ENCODE assay signal across 5 cellular contexts in genomic region chr7:155147624-155148023, GRCh38.
"Had no signal": no experiment of that assay in that cellular context is flagged by ENCODE, and none has a peak within 500 bp of the region (broad histone marks: within the 10 kb centered on the region; RNA-seq: fewer than 3 reads in every experiment).

No MANE protein-coding gene starts in this region.

- H2AFZ ChIP-seq: GM23248 had no signal

- H3K4me3 ChIP-seq: GM23248 had no signal

- DNase-seq: GM23248, H9, HCEC 1CT, IMR-90, KBM-7 had no signal

- H3K27ac ChIP-seq: GM23248 had no signal

- H3K27ac Mint-ChIP-seq: H9 had no signal

- H3K4me3 Mint-ChIP-seq: H9 had no signal
